Comparison of ENCODE assay signal across 8 cellular contexts in genomic region chr19:49746206-49746958, GRCh38. TPM values are rescaled to one million over a fixed set of nuclear protein-coding genes. Genes with fewer than 3 reads are reported as not detected.
DNase-seq lines count a peak whose midpoint lies in the region; ATAC-seq, FAIRE-seq and TF ChIP-seq lines count a peak whose summit lies in the region.

No MANE protein-coding gene starts in this region.

- H3K27me3 ChIP-seq in right atrium auricular region: no peaks in the 10 kb centered on the region
- peaks cover 0 to 5% (median 0%) of the 10 kb centered on the region in 7 donors for H3K27me3 ChIP-seq in heart right ventricle

- DNase-seq in Right ventricle myocardium inferior (ENCODE audit: missing footprints) (no peak), right atrium auricular region (ENCODE audit: low spot score) (no peak), activated T-cell treated with anti-CD3 and anti-CD28 coated beads for 48 hours (ENCODE audit: low read depth) (peak; percentile 66), heart right ventricle (peak in 1 of 2 donors; percentile 69), NCI-H187 (lab: John Stamatoyannopoulos, UW) (no peak), cerebellar nuclear complex (lab: John Stamatoyannopoulos, UW) (no peak), GM12892 (ENCODE audit: insufficient read length) (no peak)
- DNase-seq in stimulated activated CD4-positive, alpha-beta T cell treated with anti-CD3 and anti-CD28 coated beads, Interleukin-4, amount 100 ng/mL, for 1 hour: peak; percentile 52

- peak; percentile 58 for ATAC-seq in Right ventricle myocardium inferior
- ATAC-seq in heart right ventricle: peak in 7 of 8 donors; percentile 33 to 70 (median 58)

- TF ChIP-seq POLR2A in GM12892 (IDR thresholded peaks at IDR 0.05; ENCODE audit: low read depth, low read length): no peak

- whole genome bisulfite sequencing in heart right ventricle, 2 donors: 44 to 46% methylated on average over 52 of the region's 52 CpGs

- intact Hi-C loops in Right ventricle myocardium inferior (cut with DNase I) (no loop called here), heart right ventricle (cut with DNase I) (no loop called here)

- no peak for FAIRE-seq in GM12892 (lab: Jason Lieb, UNC)

- no peaks in the 10 kb centered on the region for H3K4me1 ChIP-seq in right atrium auricular region
- H3K4me1 ChIP-seq in heart right ventricle: peaks cover 0 to 3% (median 0%) of the 10 kb centered on the region in 9 donors

- H3K27ac ChIP-seq in right atrium auricular region (no peak overlapping the region), heart right ventricle (no peak overlapping the region)

- H3K9me3 ChIP-seq in right atrium auricular region: no peaks in the 10 kb centered on the region
- H3K9me3 ChIP-seq in heart right ventricle: no peaks in the 10 kb centered on the region

- no peaks in the 10 kb centered on the region for H3K36me3 ChIP-seq in right atrium auricular region
- H3K36me3 ChIP-seq in heart right ventricle: no peaks in the 10 kb centered on the region

- TF ChIP-seq CTCF in right atrium auricular region (IDR thresholded peaks at IDR 0.05) (no peak), heart right ventricle (IDR thresholded peaks at IDR 0.05) (no peak)

- H3K4me3 ChIP-seq in right atrium auricular region: no peak overlapping the region
- no peak overlapping the region for H3K4me3 ChIP-seq in heart right ventricle

RNA-seq across cellular contexts. Expression of gene TSKS, which starts 16.7 kb away (rescaled TPM):
- 0.57 TPM for total RNA-seq in Right ventricle myocardium inferior
- under 1 TPM; 0.28 to 0.96 TPM for total RNA-seq in right atrium auricular region
- under 1 TPM in 8 of 10 donors, not detected in 2; 0.15 to 0.80 (median 0.36) TPM for total RNA-seq in heart right ventricle
- 1 to 10 TPM in 1 of 2 donors, under 1 TPM in 1; 0.64 to 3.4 TPM for polyA plus RNA-seq in heart right ventricle
- polyA plus RNA-seq in GM12892 (2012; ENCODE audit: missing spikeins): not detected

RNA-seq across cellular contexts. Expression of gene AP2A1, which starts 20.4 kb away (rescaled TPM):
- total RNA-seq in Right ventricle myocardium inferior (76.4 TPM), right atrium auricular region (10 to 100 TPM; 72.5 to 97.3 TPM), heart right ventricle (100 to 1,000 TPM in 1 of 10 donors, 10 to 100 TPM in 9; 56.0 to 108 (median 62.6) TPM)
- 10 to 100 TPM; 36.1 to 96.3 TPM for polyA plus RNA-seq in heart right ventricle
- polyA plus RNA-seq in GM12892 (2012; ENCODE audit: missing spikeins): 23.4 TPM

RNA-seq across cellular contexts. Expression of gene CPT1C, which starts 55.5 kb away (rescaled TPM):
- total RNA-seq in Right ventricle myocardium inferior: 2.9 TPM
- total RNA-seq in right atrium auricular region: 1 to 10 TPM; 1.2 to 2.8 TPM
- total RNA-seq in heart right ventricle: 1 to 10 TPM; 1.4 to 3.6 (median 1.9) TPM
- 10 to 100 TPM in 1 of 2 donors, 1 to 10 TPM in 1; 4.8 to 10.7 TPM for polyA plus RNA-seq in heart right ventricle
- polyA plus RNA-seq in GM12892 (2012; ENCODE audit: missing spikeins): not detected

RNA-seq across cellular contexts. Expression of gene ADM5, which starts 57.0 kb away (rescaled TPM):
- 0.84 TPM for total RNA-seq in Right ventricle myocardium inferior
- total RNA-seq in right atrium auricular region: under 1 TPM in 1 of 2 donors, not detected in 1; 0.43 TPM
- under 1 TPM; 0.16 to 0.74 (median 0.47) TPM for total RNA-seq in heart right ventricle
- 1 to 10 TPM; 1.1 to 1.6 TPM for polyA plus RNA-seq in heart right ventricle
- 0.68 TPM for polyA plus RNA-seq in GM12892 (2012; ENCODE audit: missing spikeins)

Comparison
In these comparisons a context has a peak if more than half of its experiments do, and no peak if none do; other contexts are left out.
1. DNase-seq: peak in activated T-cell treated with anti-CD3 and anti-CD28 coated beads for 48 hours (single experiment) and stimulated activated CD4-positive, alpha-beta T cell treated with anti-CD3 and anti-CD28 coated beads, Interleukin-4, amount 100 ng/mL, for 1 hour (single experiment); none in Right ventricle myocardium inferior (single experiment), right atrium auricular region (single experiment), NCI-H187 (0 of 2), cerebellar nuclear complex (0 of 2) and GM12892 (single experiment).